In the genomic region with DNA sequence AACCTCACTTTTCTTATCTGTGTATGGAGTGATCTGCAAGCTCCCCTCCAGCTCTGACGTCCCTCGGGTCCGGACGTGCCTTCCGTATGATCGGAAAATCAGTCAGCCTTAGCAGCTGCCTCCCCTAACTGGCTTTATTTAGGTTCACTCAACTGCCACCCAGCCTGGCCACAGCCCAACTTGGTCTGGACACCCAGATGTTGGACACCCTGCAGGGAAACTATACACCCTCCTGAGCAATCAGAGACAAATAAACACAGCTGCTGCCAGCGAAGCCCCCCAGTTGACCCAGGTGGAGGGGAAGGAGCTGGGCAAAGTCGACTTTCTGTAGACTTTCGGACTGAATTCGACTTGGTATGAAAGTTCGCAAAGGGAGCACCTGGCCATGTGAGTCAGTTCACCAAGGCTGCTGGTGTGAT, we compare ENCODE assay signal across 17 cellular contexts. TPM values are rescaled to one million over a fixed set of nuclear protein-coding genes. Genes with fewer than 3 reads are reported as not detected.
DNase-seq lines count a peak whose midpoint lies in the region; ATAC-seq and TF ChIP-seq lines count a peak whose summit lies in the region.
"Had no signal": no experiment of that assay in that cellular context is flagged by ENCODE, and none has a peak within 500 bp of the region (broad histone marks: within the 10 kb centered on the region; RNA-seq: fewer than 3 reads in every experiment).

No MANE protein-coding gene starts in this region.

- CTCF ChIA-PET in WTC11 (lab: Charles Lee) = interaction anchor here (0.8 kb wide), 1 partner anchor 110 kb away, joined by 4 read pairs; no protein-coding TSS in a partner anchor

- H3K4me2 ChIP-seq in BLaER1 treated with 17β-estradiol and CSF1 and Interleukin-3, amounts not matched to agents 10 nM and 100 nM = peak overlapping the region; percentile 71 to 92 (median 85)

- POLR2A ChIA-PET in WTC11 (lab: Charles Lee) = no interaction called here

- H3K27me3 Mint-ChIP-seq in WTC11 (ENCODE audit: low read depth) (no peaks in the 10 kb centered on the region; the same call in 1 of the 2 replicates), neural crest cell (ENCODE audit: low read depth) (no peaks in the 10 kb centered on the region)
- H3K27me3 Mint-ChIP-seq: CD4-positive, alpha-beta memory T cell had no signal

- TF ChIP-seq CTCF in WTC11 (IDR thresholded peaks at IDR 0.05) = no peak
- no peak for TF ChIP-seq CTCF in neural crest cell (conservative IDR thresholded peaks at IDR 0.05)
- no peak for TF ChIP-seq CTCF in GM20000 (IDR thresholded peaks at IDR 0.05; ENCODE audit: extremely low read depth, missing control alignments)

- peak; percentile 37 for ATAC-seq in GM19463 (IDR thresholded peaks at IDR 0.05; ENCODE audit: unreplicated experiment)
- no peak for ATAC-seq in WTC11
- ATAC-seq: HCT116, PC-3 had no signal

- peak overlapping the region; percentile 16 to 97 (median 90); a peak in 20 of 22 replicates for H3K27ac ChIP-seq in BLaER1 treated with 17β-estradiol and CSF1 and Interleukin-3, amounts not matched to agents 10 nM and 100 nM

- H3K27ac Mint-ChIP-seq in WTC11 (peak overlapping the region; percentile 32; the same call in 1 of the 2 replicates), neural crest cell (ENCODE audit: unreplicated experiment) (peak overlapping the region; percentile 24)
- H3K27ac Mint-ChIP-seq: CD4-positive, alpha-beta memory T cell had no signal

- peak overlapping the region in 10 of 11 experiments; percentile 26 to 82 (median 51); a peak in 18 of 22 replicates for H3K9ac ChIP-seq in BLaER1 treated with 17β-estradiol and CSF1 and Interleukin-3, amounts not matched to agents 10 nM and 100 nM

- H3K4me3 Mint-ChIP-seq in WTC11 (no peak overlapping the region), neural crest cell (no peak overlapping the region)
- H3K4me3 Mint-ChIP-seq: CD4-positive, alpha-beta memory T cell had no signal

- DNase-seq in WTC11 (ENCODE audit: low spot score) (no peak), neural crest cell (ENCODE audit: low read depth, low spot score) (no peak), amygdala (lab: John Stamatoyannopoulos, UW) (no peak), putamen (ENCODE audit: low spot score) (no peak), GM20000 (ENCODE audit: low spot score) (no peak)
- DNase-seq: AML-193; CD4-positive, alpha-beta memory T cell; DND-41; GDM1; NCI-H1417 treated with DMSO at 0.1 percent for 48 hours; NCI-H2029; NCI-H524; NK-92 treated with Interleukin-12 subunit alpha and Interleukin-12 subunit beta, amount 100 ng/mL, for 24 hours; PC-3 had no signal

- H4K20me1 ChIP-seq in BLaER1 treated with 17β-estradiol and CSF1 and Interleukin-3, amounts not matched to agents 10 nM and 100 nM = peaks cover 0 to 11% (median 0%) of the 10 kb centered on the region in 11 experiments; a peak in 1 of 22 replicates

- H3K9me3 ChIP-seq in BLaER1 treated with 17β-estradiol and CSF1 and Interleukin-3, amounts not matched to agents 10 nM and 100 nM (replicated peaks in 1 of 11) = no peaks in the 10 kb centered on the region

- H3K4me1 Mint-ChIP-seq in WTC11 = peaks cover 4% of the 10 kb centered on the region
- H3K4me1 Mint-ChIP-seq in neural crest cell = peaks cover 15% of the 10 kb centered on the region

- no peaks in the 10 kb centered on the region for H3K9me3 Mint-ChIP-seq in WTC11
- H3K9me3 Mint-ChIP-seq in neural crest cell = no peaks in the 10 kb centered on the region
- H3K9me3 Mint-ChIP-seq: CD4-positive, alpha-beta memory T cell had no signal

- peak overlapping the region in 6 of 10 experiments; percentile 4 to 45 (median 20); a peak in 8 of 20 replicates for H3K4me3 ChIP-seq in BLaER1 treated with 17β-estradiol and CSF1 and Interleukin-3, amounts not matched to agents 10 nM and 100 nM

- peaks cover 93 to 100% (median 99%) of the 10 kb centered on the region in 10 experiments for H3K4me1 ChIP-seq in BLaER1 treated with 17β-estradiol and CSF1 and Interleukin-3, amounts not matched to agents 10 nM and 100 nM

- peaks cover 0 to 11% (median 0%) of the 10 kb centered on the region in 11 experiments; a peak in 1 of 22 replicates for H3K27me3 ChIP-seq in BLaER1 treated with 17β-estradiol and CSF1 and Interleukin-3, amounts not matched to agents 10 nM and 100 nM

- peaks cover 39% of the 10 kb centered on the region for H3K36me3 Mint-ChIP-seq in WTC11
- H3K36me3 Mint-ChIP-seq in neural crest cell (ENCODE audit: low read depth) = peaks cover 29% of the 10 kb centered on the region

- peaks cover 7 to 44% (median 25%) of the 10 kb centered on the region in 11 experiments; a peak in 20 of 22 replicates for H3K36me3 ChIP-seq in BLaER1 treated with 17β-estradiol and CSF1 and Interleukin-3, amounts not matched to agents 10 nM and 100 nM

TF ChIP-seq in WTC11, 78 proteins besides CTCF, POLR2A, EP300 and RAD21:
- TF ChIP-seq, protein P1, sequence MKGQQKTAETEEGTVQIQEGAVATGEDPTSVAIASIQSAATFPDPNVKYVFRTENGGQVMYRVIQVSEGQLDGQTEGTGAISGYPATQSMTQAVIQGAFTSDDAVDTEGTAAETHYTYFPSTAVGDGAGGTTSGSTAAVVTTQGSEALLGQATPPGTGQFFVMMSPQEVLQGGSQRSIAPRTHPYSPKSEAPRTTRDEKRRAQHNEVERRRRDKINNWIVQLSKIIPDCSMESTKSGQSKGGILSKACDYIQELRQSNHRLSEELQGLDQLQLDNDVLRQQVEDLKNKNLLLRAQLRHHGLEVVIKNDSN (CRISPR knock-in tag; IDR thresholded peaks at IDR 0.05) = no peak
- TF ChIP-seq CREB1 (CRISPR knock-in tag; IDR thresholded peaks at IDR 0.05) (no peak), ZNF317 (CRISPR knock-in tag; IDR thresholded peaks at IDR 0.05; ENCODE audit: borderline replicate concordance, low read depth) (no peak), RELA (CRISPR knock-in tag; IDR thresholded peaks at IDR 0.05; ENCODE audit: borderline replicate concordance) (no peak), RORB (CRISPR knock-in tag; IDR thresholded peaks at IDR 0.05) (no peak)

RNA-seq across cellular contexts. Expression of a gene that starts 28.9 kb away (rescaled TPM):
- total RNA-seq in WTC11 (2021) = 44.9 to 47.6 TPM (median 45.3 TPM) in 3 replicates
- total RNA-seq in neural crest cell = 35.4 TPM in 2 replicates
